In genomic region chr15:45179221-45179985, GRCh38 we compare ENCODE assay signal across 10 cellular contexts. TPM values are rescaled to one million over a fixed set of nuclear protein-coding genes. Genes with fewer than 3 reads are reported as not detected.
DNase-seq lines count a peak whose midpoint lies in the region; ATAC-seq, FAIRE-seq and TF ChIP-seq lines count a peak whose summit lies in the region.
"Had no signal": no experiment of that assay in that cellular context is flagged by ENCODE, and none has a peak within 500 bp of the region (broad histone marks: within the 10 kb centered on the region; RNA-seq: fewer than 3 reads in every experiment).

No MANE protein-coding gene starts in this region.

- TF ChIP-seq CTCF in GM12865 (IDR thresholded peaks at IDR 0.05; ENCODE audit: insufficient read depth, low read depth, low read length, missing control alignments) = peak; percentile 71
- peak; percentile 14 for TF ChIP-seq CTCF in astrocyte (IDR thresholded peaks at IDR 0.05; ENCODE audit: insufficient read depth, low read depth, low read length)

- peak; percentile 66 for DNase-seq in GM12865 (ENCODE audit: low read depth)
- DNase-seq in OCI-M1 (lab: John Stamatoyannopoulos, UW) = peak; percentile 30
- DNase-seq in astrocyte (ENCODE audit: low read depth) = no peak
- DNase-seq in lung microvascular endothelial cell (ENCODE audit: low read depth in 2 of 2) = peak; percentile 39 to 46
- no peak for DNase-seq in urothelium cell line (ENCODE audit: low spot score)
- DNase-seq in RKO (ENCODE audit: low spot score) = no peak

- H3K4me3 ChIP-seq in GM12865 (ENCODE audit: low read depth, low read length) (no peak overlapping the region), astrocyte (ENCODE audit: insufficient read depth, low read depth, low read length) (no peak overlapping the region)

- no peaks in the 10 kb centered on the region for H3K9me3 ChIP-seq in astrocyte (ENCODE audit: insufficient read depth, low read depth, low read length)
- H3K9me3 ChIP-seq: neutrophil had no signal

- FAIRE-seq in astrocyte (lab: Jason Lieb, UNC) (no peak), urothelium cell line (lab: Jason Lieb, UNC) (peak; percentile 27)

- H3K4me2 ChIP-seq in astrocyte (ENCODE audit: low read length) = no peak overlapping the region

- H3K4me1 ChIP-seq in astrocyte (ENCODE audit: insufficient read depth, low read length) = no peaks in the 10 kb centered on the region

- H3K36me3 Mint-ChIP-seq in astrocyte (ENCODE audit: low read depth, unreplicated experiment) = peaks cover 13% of the 10 kb centered on the region

- no peak overlapping the region for H3K27ac Mint-ChIP-seq in astrocyte (ENCODE audit: unreplicated experiment)
- H3K27ac Mint-ChIP-seq: T-helper 1 cell treated with Interleukin-12 subunit alpha and Interleukin-12 subunit beta and Interleukin-4 antibody, amounts not matched to agents 30 μg/mL and 1 μg/mL, for 36 hours had no signal

- no peaks in the 10 kb centered on the region for H4K20me1 ChIP-seq in astrocyte (ENCODE audit: insufficient read depth, low read length)

- H3K36me3 ChIP-seq in astrocyte (ENCODE audit: insufficient read depth, low read length) = no peaks in the 10 kb centered on the region
- H3K36me3 ChIP-seq: neutrophil had no signal

- peaks cover 6% of the 10 kb centered on the region for H3K9me3 Mint-ChIP-seq in astrocyte (ENCODE audit: unreplicated experiment)
- H3K9me3 Mint-ChIP-seq: T-helper 1 cell treated with Interleukin-12 subunit alpha and Interleukin-12 subunit beta and Interleukin-4 antibody, amounts not matched to agents 30 μg/mL and 1 μg/mL, for 36 hours had no signal

- no peaks in the 10 kb centered on the region for H3K27me3 ChIP-seq in astrocyte (ENCODE audit: insufficient read depth, low read length)
- H3K27me3 ChIP-seq: neutrophil had no signal

- peaks cover 4% of the 10 kb centered on the region for H3K4me1 Mint-ChIP-seq in astrocyte (ENCODE audit: low read depth, unreplicated experiment)

- H3K4me3 Mint-ChIP-seq in astrocyte (ENCODE audit: unreplicated experiment) = no peak overlapping the region
- H3K4me3 Mint-ChIP-seq: T-helper 1 cell treated with Interleukin-12 subunit alpha and Interleukin-12 subunit beta and Interleukin-4 antibody, amounts not matched to agents 30 μg/mL and 1 μg/mL, for 36 hours had no signal

- H3K9ac ChIP-seq in astrocyte (ENCODE audit: low read length) = no peak overlapping the region

- ATAC-seq in HG02885 (IDR thresholded peaks at IDR 0.05; ENCODE audit: poor library complexity, unreplicated experiment) (no peak), HG02840 (IDR thresholded peaks at IDR 0.05; ENCODE audit: low FRiP score, unreplicated experiment) (no peak)

- H3K27ac ChIP-seq in astrocyte (ENCODE audit: low read depth, low read length) = no peak overlapping the region
- H3K27ac ChIP-seq: neutrophil had no signal

- H3K79me2 ChIP-seq in astrocyte (ENCODE audit: insufficient read depth, low read length) = no peaks in the 10 kb centered on the region

- H2AFZ ChIP-seq in astrocyte (ENCODE audit: low read depth, low read length) = no peak overlapping the region

- no peaks in the 10 kb centered on the region for H3K27me3 Mint-ChIP-seq in astrocyte (ENCODE audit: low read depth, unreplicated experiment)

RNA-seq across cellular contexts. Expression of gene SHF, which starts 8.4 kb away (rescaled TPM):
- 4.3 and 4.6 TPM in 2 replicates for total RNA-seq in astrocyte
- 2.4 and 3.4 TPM in 2 replicates for total RNA-seq in lung microvascular endothelial cell

RNA-seq across cellular contexts. Expression of gene DUOX1, which starts 49.6 kb away (rescaled TPM):
- 0.07 and 0.26 TPM in 2 replicates for total RNA-seq in astrocyte
- total RNA-seq in lung microvascular endothelial cell = not detected in 2 replicates

RNA-seq across cellular contexts. Expression of gene DUOXA1, which starts 49.7 kb away (rescaled TPM):
- total RNA-seq in astrocyte (0.36 and 0.66 TPM in 2 replicates), lung microvascular endothelial cell (not detected in 2 replicates)

Comparison
In these comparisons a context has a peak if more than half of its experiments do, and no peak if none do; other contexts are left out.
1. DNase-seq: peak in GM12865 (single experiment), OCI-M1 (single experiment) and lung microvascular endothelial cell (2 of 2); none in astrocyte (single experiment), urothelium cell line (single experiment) and RKO (single experiment).